8 cellular contexts compared by ENCODE assay signal in the genomic region with DNA sequence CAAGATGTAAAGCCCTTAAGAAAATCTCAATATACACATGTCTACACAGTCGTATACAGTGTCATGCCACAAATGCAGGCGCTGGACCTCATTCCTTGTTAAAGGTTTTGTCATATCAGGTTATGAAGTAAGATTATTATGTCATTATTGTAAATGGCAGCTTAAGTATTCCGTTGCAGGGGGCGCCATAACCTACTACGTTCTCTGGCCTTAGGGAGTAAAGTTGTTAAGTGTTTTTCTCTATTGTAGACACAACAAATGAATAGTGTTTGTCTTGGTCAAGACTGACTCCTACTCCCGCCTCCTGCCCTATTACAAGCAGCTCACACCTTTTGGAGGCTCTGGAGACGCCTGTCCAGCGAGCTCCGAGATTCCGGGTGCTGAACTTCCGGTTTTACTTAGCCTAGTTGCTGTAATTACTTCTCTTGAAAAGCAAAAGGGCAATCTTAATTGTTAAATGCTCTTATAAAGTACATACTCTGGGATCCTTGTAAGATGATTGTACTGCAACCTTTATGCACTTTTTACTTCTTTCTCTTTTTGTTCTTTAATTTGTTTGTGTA. TPM values are rescaled to one million over a fixed set of nuclear protein-coding genes. Genes with fewer than 3 reads are reported as not detected.
DNase-seq lines count a peak whose midpoint lies in the region; ATAC-seq and TF ChIP-seq lines count a peak whose summit lies in the region.

No MANE protein-coding gene starts in this region.

- peak overlapping the region; percentile 71 for H3K4me2 ChIP-seq in DOHH2 (ENCODE audit: low read length)

- H3K4me1 ChIP-seq in DOHH2 (ENCODE audit: control insufficient read depth, low read length) (peaks cover 17% of the 10 kb centered on the region), HUES64 (ENCODE audit: insufficient read depth, low read length) (peaks cover 9% of the 10 kb centered on the region; the same call in 1 of the 2 replicates), SJCRH30 (peaks cover 8% of the 10 kb centered on the region; the same call in 1 of the 2 replicates)

- H3K27me3 Mint-ChIP-seq in progenitor cell of endocrine pancreas = no peaks in the 10 kb centered on the region

- H3K27me3 ChIP-seq in DOHH2 (ENCODE audit: control insufficient read depth, low read length) (no peaks in the 10 kb centered on the region), HUES64 (ENCODE audit: insufficient read depth, low read length) (no peaks in the 10 kb centered on the region), SJCRH30 (no peaks in the 10 kb centered on the region)

- no peaks in the 10 kb centered on the region for H3K9me3 Mint-ChIP-seq in progenitor cell of endocrine pancreas (ENCODE audit: low read depth)

- WGBS in HUES64 = 11% methylated on average over 11 of the region's 11 CpGs

- peak; percentile 96 for TF ChIP-seq CTCF in DOHH2 (IDR thresholded peaks at IDR 0.05; ENCODE audit: low read depth, low read length, poor library complexity, severe bottlenecking)
- peak; percentile 43 for TF ChIP-seq CTCF in progenitor cell of endocrine pancreas (IDR thresholded peaks at IDR 0.05; ENCODE audit: unreplicated experiment)

- H3K27ac Mint-ChIP-seq in progenitor cell of endocrine pancreas = peak overlapping the region; percentile 95

- no peaks in the 10 kb centered on the region for H3K9me2 ChIP-seq in DOHH2 (replicated peaks; ENCODE audit: control insufficient read depth, low read length)

- peaks cover 19% of the 10 kb centered on the region for H3K4me1 Mint-ChIP-seq in progenitor cell of endocrine pancreas (ENCODE audit: low read depth)

- peaks cover 44% of the 10 kb centered on the region for H3K36me3 ChIP-seq in DOHH2 (ENCODE audit: control insufficient read depth, low read length)
- peaks cover 47% of the 10 kb centered on the region for H3K36me3 ChIP-seq in HUES64 (ENCODE audit: insufficient read depth, low read length)
- peaks cover 41% of the 10 kb centered on the region for H3K36me3 ChIP-seq in SJCRH30

- peaks cover 2% of the 10 kb centered on the region; the same call in 1 of the 2 replicates for H3F3A ChIP-seq in DOHH2 (ENCODE audit: control insufficient read depth, insufficient read depth)

- intact Hi-C loops in Right ventricle myocardium superior (cut with DNase I) = loop anchor here (10.0 kb wide), 1 partner anchor 613 kb away; no protein-coding TSS in a partner anchor

- peak overlapping the region; percentile 67 for H3K27ac ChIP-seq in DOHH2 (ENCODE audit: low read depth, low read length)
- H3K27ac ChIP-seq in HUES64 (ENCODE audit: low read depth, low read length) = peak overlapping the region; percentile 94
- peak overlapping the region; percentile 88 for H3K27ac ChIP-seq in SJCRH30

- H3K9me3 ChIP-seq in DOHH2 (ENCODE audit: control insufficient read depth, insufficient read depth, low read length) (no peaks in the 10 kb centered on the region), HUES64 (ENCODE audit: insufficient read depth, low read depth, low read length) (no peaks in the 10 kb centered on the region), SJCRH30 (replicated peaks) (no peaks in the 10 kb centered on the region; the same call in 1 of the 2 replicates)

- H3K4me3 Mint-ChIP-seq in progenitor cell of endocrine pancreas (ENCODE audit: low read depth) = peak overlapping the region; percentile 85

- peaks cover 5% of the 10 kb centered on the region; the same call in 1 of the 2 replicates for H3K79me2 ChIP-seq in DOHH2 (ENCODE audit: control insufficient read depth, low read length)

- no peaks in the 10 kb centered on the region for H4K20me1 ChIP-seq in DOHH2 (ENCODE audit: control insufficient read depth, insufficient read depth, low read depth, low read length)

- ATAC-seq in GM21528 (IDR thresholded peaks at IDR 0.05; ENCODE audit: low FRiP score, unreplicated experiment) (peak; percentile 50), Right ventricle myocardium superior (ENCODE audit: poor library complexity) (peak; percentile 28)

- peak overlapping the region; percentile 98 for H3K9ac ChIP-seq in HUES64 (ENCODE audit: low read depth, low read length)

- peak; percentile 57 to 70 for DNase-seq in SJCRH30
- DNase-seq in activated naive CD4-positive, alpha-beta T cell treated with anti-CD3 and anti-CD28 coated beads, Interleukin-2, amount 50 U/mL, for 16 hours = peak; percentile 61
- peak; percentile 44 for DNase-seq in Right ventricle myocardium superior
- no peak for DNase-seq in progenitor cell of endocrine pancreas (ENCODE audit: low spot score, unreplicated experiment)
- no peak for DNase-seq in HuH-7 (ENCODE audit: low spot score)

- H3K36me3 Mint-ChIP-seq in progenitor cell of endocrine pancreas (ENCODE audit: insufficient read depth) = peaks cover 7% of the 10 kb centered on the region

- H3K4me3 ChIP-seq in DOHH2 (ENCODE audit: low read length) (peak overlapping the region; percentile 93), HUES64 (ENCODE audit: low read length) (peak overlapping the region; percentile 99), SJCRH30 (peak overlapping the region; percentile 95)

RNA-seq across cellular contexts. Expression of a gene that starts 1.0 kb away (rescaled TPM):
- polyA plus RNA-seq in HUES64 (2013, experiment 1 of 2) = 25.0 TPM
- 24.6 TPM for polyA plus RNA-seq in HUES64 (2013, experiment 2 of 2)
- total RNA-seq in SJCRH30 (2014; rRNA removed; shearing (Covaris generic)) = 48.6 and 57.1 TPM in 2 replicates
- total RNA-seq in Right ventricle myocardium superior (11.2 TPM), progenitor cell of endocrine pancreas (51.0 and 55.0 TPM in 2 replicates)

RNA-seq across cellular contexts. Expression of a gene that starts 29.5 kb away (rescaled TPM):
- polyA plus RNA-seq in HUES64 (2013, experiment 1 of 2) = 0.10 TPM
- polyA plus RNA-seq in HUES64 (2013, experiment 2 of 2) = 0.19 TPM
- total RNA-seq in SJCRH30 (2014; rRNA removed; shearing (Covaris generic)) = 66.6 and 78.1 TPM in 2 replicates
- total RNA-seq in Right ventricle myocardium superior (not detected), progenitor cell of endocrine pancreas (not detected in 2 replicates)

Comparison
In these comparisons a context has a peak if more than half of its experiments do, and no peak if none do; other contexts are left out.
1. DNase-seq: peak in SJCRH30 (2 of 2), activated naive CD4-positive, alpha-beta T cell treated with anti-CD3 and anti-CD28 coated beads, Interleukin-2, amount 50 U/mL, for 16 hours (single experiment) and Right ventricle myocardium superior (single experiment); none in progenitor cell of endocrine pancreas (single experiment) and HuH-7 (single experiment).
2. RNA of a gene that starts 29.5 kb away (total RNA-seq): 66.6 to 78.1 TPM in SJCRH30; not detected in Right ventricle myocardium superior (single experiment) and not detected in progenitor cell of endocrine pancreas; every median in the first group is over 10 times any median in the second.
3. Peak in every context shown above with its lines, with median percentiles within 50 percentile points of each other: H3K27ac ChIP-seq and H3K4me3 ChIP-seq.